In the genomic region with DNA sequence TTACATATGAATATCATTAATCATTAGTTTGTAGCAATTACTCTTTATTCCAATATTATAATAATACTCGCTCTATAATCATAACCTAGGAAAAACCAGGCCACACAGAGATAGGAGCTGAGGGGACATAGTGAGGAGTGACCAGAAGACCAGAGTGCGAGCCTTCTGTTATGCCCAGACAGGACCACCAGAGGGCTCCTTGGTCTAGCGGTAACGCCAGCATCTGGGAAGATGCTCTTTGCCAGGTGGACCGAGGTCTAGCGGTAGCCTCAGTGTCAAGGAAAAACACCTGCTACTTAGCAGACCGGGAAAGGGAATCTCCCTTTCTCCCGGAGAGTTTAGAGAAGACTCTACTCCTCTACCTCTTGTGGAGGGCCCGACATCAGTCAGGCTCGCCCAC, we compare ENCODE assay signal across 6 cellular contexts. TPM values are rescaled to one million over a fixed set of nuclear protein-coding genes. Genes with fewer than 3 reads are reported as not detected.
DNase-seq lines count a peak whose midpoint lies in the region; ATAC-seq and TF ChIP-seq lines count a peak whose summit lies in the region.
"Not testable (repeated sequence)": the region's sequence is repeated elsewhere in the genome, so short reads cannot be mapped to it uniquely, and the experiment has no call there.

No MANE protein-coding gene starts in this region.

- TF ChIP-seq CTCF in CD4-positive, alpha-beta T cell (IDR thresholded peaks at IDR 0.05) = peak; percentile 10
- TF ChIP-seq CTCF in LNCaP clone FGC (IDR thresholded peaks at IDR 0.05; ENCODE audit: control insufficient read depth, extremely low read depth, insufficient read depth) (peak; percentile 26), chondrocyte (IDR thresholded peaks at IDR 0.05) (peak; percentile 70), right atrium auricular region (IDR thresholded peaks at IDR 0.05) (peak; percentile 27 to 41), smooth muscle cell (IDR thresholded peaks at IDR 0.05; ENCODE audit: borderline replicate concordance, insufficient read depth, poor library complexity, severe bottlenecking) (peak; percentile 36)

- not testable (repeated sequence) for H3K36me3 ChIP-seq in right atrium auricular region
- peaks cover 10% of the 10 kb centered on the region for H3K36me3 ChIP-seq in smooth muscle cell (ENCODE audit: low read depth)

- POLR2A ChIA-PET in CD4-positive, alpha-beta T cell (lab: Charles Lee); activated CD4-positive, alpha-beta T cell treated with anti-CD3 and anti-CD28 coated beads for 36 hours (lab: Charles Lee): not testable (repeated sequence)

- not testable (repeated sequence) for H3K9ac ChIP-seq in smooth muscle cell (ENCODE audit: low read depth)

- ATAC-seq in CD4-positive, alpha-beta T cell (ENCODE audit: poor library complexity); activated CD4-positive, alpha-beta T cell treated with anti-CD3 and anti-CD28 coated beads for 36 hours: not testable (repeated sequence)

- peaks cover 13% of the 10 kb centered on the region for H3F3A ChIP-seq in smooth muscle cell (ENCODE audit: low read depth)

- WGBS in smooth muscle cell (ENCODE audit: low lambda C conversion rate) = 85% methylated on average over 10 of the region's 10 CpGs

- not testable (repeated sequence) for H3K4me2 ChIP-seq in smooth muscle cell

- not testable (repeated sequence) for H3K27ac Mint-ChIP-seq in CD4-positive, alpha-beta T cell; activated CD4-positive, alpha-beta T cell treated with anti-CD3 and anti-CD28 coated beads for 36 hours; chondrocyte (ENCODE audit: unreplicated experiment)

- peaks cover 29% of the 10 kb centered on the region for H3K36me3 Mint-ChIP-seq in CD4-positive, alpha-beta T cell (ENCODE audit: low read depth)
- H3K36me3 Mint-ChIP-seq in activated CD4-positive, alpha-beta T cell treated with anti-CD3 and anti-CD28 coated beads for 36 hours (ENCODE audit: low read depth) = peaks cover 24% of the 10 kb centered on the region
- H3K36me3 Mint-ChIP-seq in chondrocyte (ENCODE audit: low read depth) = not testable (repeated sequence)

- not testable (repeated sequence) for DNase-seq in CD4-positive, alpha-beta T cell; LNCaP clone FGC (ENCODE audit: low read depth); chondrocyte (ENCODE audit: low spot score); right atrium auricular region (ENCODE audit: low spot score); smooth muscle cell (lab: John Stamatoyannopoulos, UW; ENCODE audit: unreplicated experiment)
- DNase-seq in activated CD4-positive, alpha-beta T cell treated with anti-CD3 and anti-CD28 coated beads for 36 hours = peak; percentile 45

- not testable (repeated sequence) for H3K27ac ChIP-seq in CD4-positive, alpha-beta T cell (ENCODE audit: low read depth, low read length); right atrium auricular region; smooth muscle cell (ENCODE audit: low read depth)

- not testable (repeated sequence) for H2AFZ ChIP-seq in smooth muscle cell (ENCODE audit: low read depth)

- not testable (repeated sequence) for H4K20me1 ChIP-seq in smooth muscle cell (ENCODE audit: low read depth)

- H3K79me2 ChIP-seq in smooth muscle cell (ENCODE audit: low read depth) = peaks cover 32% of the 10 kb centered on the region

- H3K27me3 Mint-ChIP-seq in CD4-positive, alpha-beta T cell; activated CD4-positive, alpha-beta T cell treated with anti-CD3 and anti-CD28 coated beads for 36 hours; chondrocyte (ENCODE audit: low read depth): not testable (repeated sequence)

- not testable (repeated sequence) for H3K4me3 ChIP-seq in LNCaP clone FGC (ENCODE audit: low read depth, low read length); right atrium auricular region; smooth muscle cell

- CTCF ChIA-PET in CD4-positive, alpha-beta T cell (lab: Charles Lee) = not testable (repeated sequence)
- CTCF ChIA-PET in activated CD4-positive, alpha-beta T cell treated with anti-CD3 and anti-CD28 coated beads for 36 hours (lab: Charles Lee) = interaction anchor here (0.8 to 1.4 kb wide), 2 partner anchors 12 to 97 kb away, joined by 3 read pairs; no protein-coding TSS in a partner anchor

- H3K27me3 ChIP-seq in CD4-positive, alpha-beta T cell (ENCODE audit: control insufficient read depth, insufficient read depth, low read length); right atrium auricular region; smooth muscle cell (ENCODE audit: low read depth): not testable (repeated sequence)

- not testable (repeated sequence) for H3K9me3 Mint-ChIP-seq in CD4-positive, alpha-beta T cell; activated CD4-positive, alpha-beta T cell treated with anti-CD3 and anti-CD28 coated beads for 36 hours (ENCODE audit: low read depth); chondrocyte (ENCODE audit: low read depth)

- H3K4me3 Mint-ChIP-seq in CD4-positive, alpha-beta T cell; activated CD4-positive, alpha-beta T cell treated with anti-CD3 and anti-CD28 coated beads for 36 hours; chondrocyte (ENCODE audit: unreplicated experiment): not testable (repeated sequence)

- H3K4me1 ChIP-seq in right atrium auricular region = peaks cover 0 to 11% of the 10 kb centered on the region in 2 donors
- H3K4me1 ChIP-seq in smooth muscle cell (ENCODE audit: low read depth) = peaks cover 11% of the 10 kb centered on the region

- not testable (repeated sequence) for H3K9me3 ChIP-seq in CD4-positive, alpha-beta T cell (ENCODE audit: control insufficient read depth, low read length); right atrium auricular region; smooth muscle cell (replicated peaks; ENCODE audit: low read depth)

- peaks cover 29% of the 10 kb centered on the region for H3K4me1 Mint-ChIP-seq in CD4-positive, alpha-beta T cell (ENCODE audit: low read depth)
- H3K4me1 Mint-ChIP-seq in activated CD4-positive, alpha-beta T cell treated with anti-CD3 and anti-CD28 coated beads for 36 hours = not testable (repeated sequence)
- peaks cover 20% of the 10 kb centered on the region for H3K4me1 Mint-ChIP-seq in chondrocyte (ENCODE audit: low read depth)

- intact Hi-C loops in CD4-positive, alpha-beta T cell (cut with DNase I, micrococcal nuclease) = loop anchor here in 1 of 2 experiments (5.0 kb wide), 1 partner anchor 250 kb away; no protein-coding TSS in a partner anchor
- intact Hi-C loops in activated CD4-positive, alpha-beta T cell treated with anti-CD3 and anti-CD28 coated beads for 36 hours (cut with DNase I, micrococcal nuclease) = not testable (repeated sequence)

RNA-seq across cellular contexts. Expression of a gene that starts 4.7 kb away (rescaled TPM):
- 10 to 100 TPM; 22.0 to 23.5 TPM for total RNA-seq in CD4-positive, alpha-beta T cell
- 10 to 100 TPM; 34.3 to 36.2 TPM for total RNA-seq in activated CD4-positive, alpha-beta T cell treated with anti-CD3 and anti-CD28 coated beads for 36 hours
- total RNA-seq in chondrocyte (22.4 to 39.3 TPM (median 24.9 TPM) in 3 replicates), right atrium auricular region (1 to 10 TPM; 3.5 to 4.7 TPM), smooth muscle cell (34.2 and 47.0 TPM in 2 replicates)
- polyA plus RNA-seq in smooth muscle cell = 26.0 and 45.0 TPM in 2 replicates

RNA-seq across cellular contexts. Expression of a gene that starts 4.8 kb away (rescaled TPM):
- 10 to 100 TPM; 19.7 to 21.3 TPM for total RNA-seq in CD4-positive, alpha-beta T cell
- 10 to 100 TPM; 14.7 to 15.6 TPM for total RNA-seq in activated CD4-positive, alpha-beta T cell treated with anti-CD3 and anti-CD28 coated beads for 36 hours
- total RNA-seq in chondrocyte (27.0 to 29.0 TPM (median 28.6 TPM) in 3 replicates), right atrium auricular region (10 to 100 TPM; 18.0 to 19.6 TPM), smooth muscle cell (50.2 and 56.5 TPM in 2 replicates)
- polyA plus RNA-seq in smooth muscle cell = 26.6 and 30.2 TPM in 2 replicates

RNA-seq across cellular contexts. Expression of a gene that starts 27.2 kb away (rescaled TPM):
- 10 to 100 TPM; 93.9 to 97.8 TPM for total RNA-seq in CD4-positive, alpha-beta T cell
- total RNA-seq in activated CD4-positive, alpha-beta T cell treated with anti-CD3 and anti-CD28 coated beads for 36 hours = 10 to 100 TPM; 85.4 to 89.0 TPM
- 46.8 to 67.5 TPM (median 53.2 TPM) in 3 replicates for total RNA-seq in chondrocyte
- 10 to 100 TPM; 49.9 to 54.7 TPM for total RNA-seq in right atrium auricular region
- total RNA-seq in smooth muscle cell = 32.9 and 41.9 TPM in 2 replicates
- 21.6 and 22.0 TPM in 2 replicates for polyA plus RNA-seq in smooth muscle cell

RNA-seq across cellular contexts. Expression of a gene that starts 54.3 kb away (rescaled TPM):
- total RNA-seq in CD4-positive, alpha-beta T cell = 1 to 10 TPM; 4.1 to 4.3 TPM
- 1 to 10 TPM; 2.0 to 2.4 TPM for total RNA-seq in activated CD4-positive, alpha-beta T cell treated with anti-CD3 and anti-CD28 coated beads for 36 hours
- total RNA-seq in chondrocyte = 0.64 to 1.4 TPM (median 0.85 TPM) in 3 replicates
- total RNA-seq in right atrium auricular region = under 1 TPM; 0.20 to 0.33 TPM
- 1.2 and 2.1 TPM in 2 replicates for total RNA-seq in smooth muscle cell
- polyA plus RNA-seq in smooth muscle cell = 0.89 and 1.1 TPM in 2 replicates

RNA-seq across cellular contexts. Expression of a gene that starts 54.3 kb away (rescaled TPM):
- total RNA-seq in CD4-positive, alpha-beta T cell = 10 to 100 TPM; 24.2 to 26.2 TPM
- 10 to 100 TPM; 19.2 to 30.2 TPM for total RNA-seq in activated CD4-positive, alpha-beta T cell treated with anti-CD3 and anti-CD28 coated beads for 36 hours
- total RNA-seq in chondrocyte = 26.1 to 35.2 TPM (median 27.4 TPM) in 3 replicates
- 10 to 100 TPM in 1 of 2 donors, 1 to 10 TPM in 1; 8.6 to 11.2 TPM for total RNA-seq in right atrium auricular region
- total RNA-seq in smooth muscle cell = 33.9 and 55.9 TPM in 2 replicates
- polyA plus RNA-seq in smooth muscle cell = 21.3 and 23.2 TPM in 2 replicates

Comparison
In these comparisons a context has a peak if more than half of its experiments do, and no peak if none do; other contexts are left out.
1. CTCF ChIP-seq: peak in every context shown above with its lines; median percentile 70 in chondrocyte; 36 in smooth muscle cell; 34 in right atrium auricular region; 26 in LNCaP clone FGC; 10 in CD4-positive, alpha-beta T cell.